Comparison of ENCODE assay signal across 19 cellular contexts in genomic region chr10:33302188-33302829, GRCh38. TPM values are rescaled to one million over a fixed set of nuclear protein-coding genes. Genes with fewer than 3 reads are reported as not detected.
DNase-seq lines count a peak whose midpoint lies in the region; ATAC-seq and TF ChIP-seq lines count a peak whose summit lies in the region.
"Had no signal": no experiment of that assay in that cellular context is flagged by ENCODE, and none has a peak within 500 bp of the region (broad histone marks: within the 10 kb centered on the region; RNA-seq: fewer than 3 reads in every experiment).

No MANE protein-coding gene starts in this region.

- H3K27me3 Mint-ChIP-seq in GM23338 (ENCODE audit: insufficient read depth, low read depth, poor library complexity) (peaks cover 6% of the 10 kb centered on the region), CD14-positive monocyte (ENCODE audit: low read depth in 3 of 3) (peaks cover 0 to 4% (median 0%) of the 10 kb centered on the region in 3 donors)
- H3K27me3 Mint-ChIP-seq: activated CD4-positive, alpha-beta memory T cell treated with anti-CD3 and anti-CD28 coated beads for 36 hours; activated naive CD8-positive, alpha-beta T cell treated with anti-CD3 and anti-CD28 coated beads, Interleukin-2, amount 10 ng/mL, durations not matched to agents 7 days and 5 days had no signal

- WGBS in adipose tissue, 3 donors, result 65 to 85% (median 73%) methylated on average over 3 of the region's 3 CpGs

- no peak overlapping the region for H3K4me2 ChIP-seq in GM23338

- no peaks in the 10 kb centered on the region for H3K4me1 ChIP-seq in GM23338 (ENCODE audit: insufficient read depth)
- H3K4me1 ChIP-seq: Peyer's patch had no signal

- H3K79me2 ChIP-seq in GM23338 (replicated peaks; ENCODE audit: insufficient read depth), result no peaks in the 10 kb centered on the region

- H3K27ac ChIP-seq in GM23338 (ENCODE audit: low read depth) (no peak overlapping the region), adipose tissue (ENCODE audit: low read depth, low read length) (peak overlapping the region; percentile 56)

- no peak for DNase-seq in GM23338 (ENCODE audit: low spot score)
- DNase-seq in left lobe of liver (ENCODE audit: low spot score), result no peak
- no peak for DNase-seq in sciatic nerve (ENCODE audit: low spot score)
- DNase-seq in CD14-positive monocyte (ENCODE audit: low spot score), result no peak
- DNase-seq in kidney glomerular epithelial cell (lab: John Stamatoyannopoulos, UW), result no peak
- DNase-seq: activated CD4-positive, alpha-beta memory T cell treated with anti-CD3 and anti-CD28 coated beads for 36 hours; activated naive CD8-positive, alpha-beta T cell treated with anti-CD3 and anti-CD28 coated beads, Interleukin-2, amount 10 ng/mL, durations not matched to agents 7 days and 5 days; activated T-cell treated with anti-CD3 and anti-CD28 coated beads, Interleukin-2, amount 50 U/mL, for 72 hours; AML-193; effector CD8-positive, alpha-beta T cell; MM.1S; NCI-H2081 treated with DMSO at 0.1 percent for 48 hours; Peyer's patch; stimulated activated CD4-positive, alpha-beta T cell treated with anti-CD3 and anti-CD28 coated beads, Interleukin-1b, Interleukin-23, amount 100 ng/mL, for 48 hours had no signal

- no peaks in the 10 kb centered on the region for H3F3A ChIP-seq in GM23338 (replicated peaks; ENCODE audit: low read depth)

- peaks cover 5% of the 10 kb centered on the region; the same call in 1 of the 2 replicates for H3K9me2 ChIP-seq in GM23338 (ENCODE audit: insufficient read depth)

- no peaks in the 10 kb centered on the region for H3K36me3 ChIP-seq in GM23338 (ENCODE audit: insufficient read depth)
- H3K36me3 ChIP-seq: Peyer's patch had no signal

- H3K4me3 Mint-ChIP-seq in GM23338, result no peak overlapping the region
- no peak overlapping the region for H3K4me3 Mint-ChIP-seq in CD14-positive monocyte
- H3K4me3 Mint-ChIP-seq: activated CD4-positive, alpha-beta memory T cell treated with anti-CD3 and anti-CD28 coated beads for 36 hours; activated naive CD8-positive, alpha-beta T cell treated with anti-CD3 and anti-CD28 coated beads, Interleukin-2, amount 10 ng/mL, durations not matched to agents 7 days and 5 days; activated T-cell treated with anti-CD3 and anti-CD28 coated beads, Interleukin-2, amount 50 U/mL, for 72 hours; natural killer cell treated with Interleukin-12 subunit alpha and Interleukin-12 subunit beta and Interleukin-15 and Interleukin-18, amount 100 ng/mL, for 72 hours had no signal

- H3K27ac Mint-ChIP-seq in GM23338 (0 out of 2 replicates have a peak overlapping the region, but pooled peaks have one; percentile 19), CD14-positive monocyte (no peak overlapping the region)
- H3K27ac Mint-ChIP-seq: activated CD4-positive, alpha-beta memory T cell treated with anti-CD3 and anti-CD28 coated beads for 36 hours; activated naive CD8-positive, alpha-beta T cell treated with anti-CD3 and anti-CD28 coated beads, Interleukin-2, amount 10 ng/mL, durations not matched to agents 7 days and 5 days; activated T-cell treated with anti-CD3 and anti-CD28 coated beads, Interleukin-2, amount 50 U/mL, for 72 hours; natural killer cell treated with Interleukin-12 subunit alpha and Interleukin-12 subunit beta and Interleukin-15 and Interleukin-18, amount 100 ng/mL, for 72 hours had no signal

- no peak for ATAC-seq in GM23338
- peak; percentile 9 for ATAC-seq in left lobe of liver
- peak; percentile 41 for ATAC-seq in sciatic nerve
- ATAC-seq in GM19324 (IDR thresholded peaks at IDR 0.05; ENCODE audit: low FRiP score, unreplicated experiment), result no peak
- no peak for ATAC-seq in GM21515 (IDR thresholded peaks at IDR 0.05; ENCODE audit: unreplicated experiment)
- ATAC-seq: activated T-cell treated with anti-CD3 and anti-CD28 coated beads, Interleukin-2, amount 50 U/mL, for 72 hours; HCT116; natural killer cell treated with Interleukin-12 subunit alpha and Interleukin-12 subunit beta and Interleukin-15 and Interleukin-18, amount 100 ng/mL, for 72 hours had no signal

- H3K9me3 Mint-ChIP-seq in GM23338 (no peaks in the 10 kb centered on the region), CD14-positive monocyte (peaks cover 0 to 2% (median 0%) of the 10 kb centered on the region in 7 donors)
- H3K9me3 Mint-ChIP-seq: activated CD4-positive, alpha-beta memory T cell treated with anti-CD3 and anti-CD28 coated beads for 36 hours; activated naive CD8-positive, alpha-beta T cell treated with anti-CD3 and anti-CD28 coated beads, Interleukin-2, amount 10 ng/mL, durations not matched to agents 7 days and 5 days; activated T-cell treated with anti-CD3 and anti-CD28 coated beads, Interleukin-2, amount 50 U/mL, for 72 hours; natural killer cell treated with Interleukin-12 subunit alpha and Interleukin-12 subunit beta and Interleukin-15 and Interleukin-18, amount 100 ng/mL, for 72 hours had no signal

- 0 out of 2 replicates have a peak overlapping the region, but pooled peaks have one; percentile 18 for H2AFZ ChIP-seq in GM23338

- H3K36me3 Mint-ChIP-seq in GM23338 (ENCODE audit: low read depth) (no peaks in the 10 kb centered on the region), CD14-positive monocyte (no peaks in the 10 kb centered on the region)
- H3K36me3 Mint-ChIP-seq: activated CD4-positive, alpha-beta memory T cell treated with anti-CD3 and anti-CD28 coated beads for 36 hours; activated naive CD8-positive, alpha-beta T cell treated with anti-CD3 and anti-CD28 coated beads, Interleukin-2, amount 10 ng/mL, durations not matched to agents 7 days and 5 days; natural killer cell treated with Interleukin-12 subunit alpha and Interleukin-12 subunit beta and Interleukin-15 and Interleukin-18, amount 100 ng/mL, for 72 hours had no signal

- intact Hi-C loops in sciatic nerve (cut with DNase I) (no loop called here), CD14-positive monocyte (cut with micrococcal nuclease) (no loop called here)

- H4K20me1 ChIP-seq in GM23338 (replicated peaks; ENCODE audit: insufficient read depth), result no peaks in the 10 kb centered on the region

- no peaks in the 10 kb centered on the region for H3K27me3 ChIP-seq in GM23338 (ENCODE audit: insufficient read depth)
- H3K27me3 ChIP-seq: Peyer's patch had no signal

- no peak overlapping the region for H3K4me3 ChIP-seq in GM23338
- H3K4me3 ChIP-seq: Peyer's patch had no signal

- peaks cover 5% of the 10 kb centered on the region for H3K4me1 Mint-ChIP-seq in GM23338
- no peaks in the 10 kb centered on the region for H3K4me1 Mint-ChIP-seq in CD14-positive monocyte
- H3K4me1 Mint-ChIP-seq: activated naive CD8-positive, alpha-beta T cell treated with anti-CD3 and anti-CD28 coated beads, Interleukin-2, amount 10 ng/mL, durations not matched to agents 7 days and 5 days had no signal

- TF ChIP-seq CTCF in GM23338 (conservative IDR thresholded peaks at IDR 0.05; ENCODE audit: low read depth in 2 of 2) (no peak), CD14-positive monocyte (IDR thresholded peaks at IDR 0.05) (no peak)

RNA-seq across cellular contexts. Expression of gene NRP1, which starts 32.2 kb away (rescaled TPM):
- total RNA-seq in GM23338 (2014; rRNA removed; shearing (Covaris generic)), result 3.5 and 3.9 TPM in 2 replicates
- polyA plus RNA-seq in GM23338 (2016; fragmentation: Nextera tagmentation; extraction: Ambion mirVana), result 2.9 and 3.6 TPM in 2 replicates
- polyA plus RNA-seq in adipose tissue, result 10 to 100 TPM; 16.0 to 70.9 (median 35.8) TPM
- 20.6 TPM for total RNA-seq in left lobe of liver
- 156 TPM for total RNA-seq in sciatic nerve
- 1 to 10 TPM; 1.1 to 1.7 TPM for polyA plus RNA-seq in CD14-positive monocyte

Comparison
In these comparisons a context has a peak if more than half of its experiments do, and no peak if none do; other contexts are left out.
1. ATAC-seq: peak in left lobe of liver (single experiment) and sciatic nerve (single experiment); none in GM23338 (single experiment), GM19324 (single experiment) and GM21515 (single experiment).